In genomic region chr4:10013722-10014121, GRCh38 we compare ENCODE assay signal across 9 cellular contexts. TPM values are rescaled to one million over a fixed set of nuclear protein-coding genes. Genes with fewer than 3 reads are reported as not detected.
A peak's percentile ranks its signal among the peaks of the same experiment; 100 is the strongest.
DNase-seq lines count a peak whose midpoint lies in the region; ATAC-seq and TF ChIP-seq lines count a peak whose summit lies in the region.
"Had no signal": no experiment of that assay in that cellular context is flagged by ENCODE, and none has a peak within 500 bp of the region (broad histone marks: within the 10 kb centered on the region; RNA-seq: fewer than 3 reads in every experiment).

No MANE protein-coding gene starts in this region.

- CTCF ChIA-PET in PC-9 (lab: Charles Lee) = no interaction called here

- no peak overlapping the region for H3K27ac ChIP-seq in C4-2B
- no peak overlapping the region for H3K27ac ChIP-seq in PC-9
- H3K27ac ChIP-seq in suprapubic skin = no peak overlapping the region
- H3K27ac ChIP-seq: thoracic aorta had no signal

- H3K4me2 ChIP-seq in PC-9 = no peak overlapping the region

- intact Hi-C loops in PC-9 (cut with micrococcal nuclease; ENCODE audit: unreplicated experiment) = loop anchor here (10.0 kb wide), 2 partner anchors 479 to 521 kb away; no protein-coding TSS in a partner anchor
- intact Hi-C loops in mucosa of descending colon (cut with DNase I, micrococcal nuclease) = loop anchor here (5.0 to 10.0 kb wide), 2 partner anchors 249 to 251 kb away; no protein-coding TSS in a partner anchor

- H4K20me1 ChIP-seq in PC-9 (ENCODE audit: insufficient read depth) = no peaks in the 10 kb centered on the region

- no peak overlapping the region for H2AFZ ChIP-seq in PC-9

- POLR2A ChIA-PET in PC-9 (lab: Charles Lee; ENCODE audit: unreplicated experiment) = no interaction called here

- H3K27me3 ChIP-seq in PC-9 (ENCODE audit: insufficient read depth, low read depth) (no peaks in the 10 kb centered on the region), suprapubic skin (no peaks in the 10 kb centered on the region)

- H3K9me3 ChIP-seq in PC-9 (ENCODE audit: insufficient read depth, low read depth) (no peaks in the 10 kb centered on the region), mucosa of descending colon (no peaks in the 10 kb centered on the region), suprapubic skin (no peaks in the 10 kb centered on the region)
- H3K9me3 ChIP-seq: thoracic aorta had no signal

- no peak for TF ChIP-seq POLR2A in suprapubic skin (IDR thresholded peaks at IDR 0.05)

- H3K4me1 ChIP-seq in PC-9 (replicated peaks; ENCODE audit: insufficient read depth) (peaks cover 12% of the 10 kb centered on the region), mucosa of descending colon (ENCODE audit: low read depth) (no peaks in the 10 kb centered on the region), suprapubic skin (peaks cover 9% of the 10 kb centered on the region)

- TF ChIP-seq CTCF in C4-2B (conservative IDR thresholded peaks at IDR 0.05) (peak; percentile 73), PC-9 (conservative IDR thresholded peaks at IDR 0.05) (peak; percentile 66), mucosa of descending colon (IDR thresholded peaks at IDR 0.05) (peak; percentile 14), suprapubic skin (IDR thresholded peaks at IDR 0.05) (peak in 1 of 2 donors; percentile 38)

- 0 out of 2 replicates have a peak, but pooled peaks cover 4% of the 10 kb centered on the region for H3K36me3 ChIP-seq in PC-9 (ENCODE audit: low read depth)
- H3K36me3 ChIP-seq in mucosa of descending colon (ENCODE audit: low read depth) = no peaks in the 10 kb centered on the region
- H3K36me3 ChIP-seq in suprapubic skin = no peaks in the 10 kb centered on the region
- H3K36me3 ChIP-seq: thoracic aorta had no signal

- H3F3A ChIP-seq in PC-9 (ENCODE audit: insufficient read depth, low read depth) = peaks cover 10% of the 10 kb centered on the region

- ATAC-seq in GM18868 (IDR thresholded peaks at IDR 0.05; ENCODE audit: unreplicated experiment) (peak; percentile 82), HG03460 (IDR thresholded peaks at IDR 0.05; ENCODE audit: unreplicated experiment) (peak; percentile 53), mucosa of descending colon (peak; percentile 89)

- TF ChIP-seq EP300 in suprapubic skin (IDR thresholded peaks at IDR 0.05) = no peak

- BruUV-seq in PC-9 (replicated peaks; lab: Mats Ljungman, UMichigan) = no TSS peak

- WGBS in suprapubic skin = 70% methylated on average over 6 of the region's 6 CpGs

- H3K79me2 ChIP-seq in PC-9 (ENCODE audit: low read depth) = no peaks in the 10 kb centered on the region

- no peaks in the 10 kb centered on the region for H3K9me2 ChIP-seq in PC-9 (ENCODE audit: insufficient read depth)

- H3K4me3 ChIP-seq in PC-9 = no peak overlapping the region
- H3K4me3 ChIP-seq in mucosa of descending colon = no peak overlapping the region
- H3K4me3 ChIP-seq in suprapubic skin = no peak overlapping the region
- H3K4me3 ChIP-seq: thoracic aorta had no signal

- DNase-seq in PC-9 (peak; percentile 41 to 52), cerebellar cortex (ENCODE audit: low spot score) (peak; percentile 13), mucosa of descending colon (peak; percentile 65 to 90 (median 81)), suprapubic skin (ENCODE audit: low spot score in 2 of 2) (no peak), OCI-M2 (lab: John Stamatoyannopoulos, UW; ENCODE audit: unreplicated experiment) (no peak)

RNA-seq across cellular contexts. Expression of gene SLC2A9, which starts 7.6 kb away (rescaled TPM):
- total RNA-seq in PC-9 (2021) = 0.28 and 1.1 TPM in 2 replicates
- total RNA-seq in mucosa of descending colon = 1 to 10 TPM; 4.8 to 8.9 (median 8.1) TPM
- 1 to 10 TPM; 3.5 to 9.2 (median 8.1) TPM for total RNA-seq in suprapubic skin

Comparison
In these comparisons a context has a peak if more than half of its experiments do, and no peak if none do; other contexts are left out.
1. DNase-seq: peak in PC-9 (2 of 2), cerebellar cortex (single experiment) and mucosa of descending colon (3 of 3); none in suprapubic skin (0 of 2) and OCI-M2 (single experiment).
2. Peak in every context shown above with its lines, with median percentiles within 50 percentile points of each other: ATAC-seq.